Comparison of ENCODE assay signal across 18 cellular contexts in genomic region chr21:16192900-16193299, GRCh38.
DNase-seq lines count a peak whose midpoint lies in the region; ATAC-seq and TF ChIP-seq lines count a peak whose summit lies in the region.
"Had no signal": no experiment of that assay in that cellular context is flagged by ENCODE, and none has a peak within 500 bp of the region (broad histone marks: within the 10 kb centered on the region; RNA-seq: fewer than 3 reads in every experiment).

No MANE protein-coding gene starts in this region.

- H4K20me1 ChIP-seq in GM23248 (ENCODE audit: insufficient read depth) (no peaks in the 10 kb centered on the region), osteoblast (ENCODE audit: insufficient read depth, low read length) (no peaks in the 10 kb centered on the region)

- intact Hi-C loops in body of pancreas (cut with DNase I), result no loop called here

- TF ChIP-seq POLR2A in body of pancreas (IDR thresholded peaks at IDR 0.05), result no peak

- H3K4me3 ChIP-seq in GM23248 (peak overlapping the region; percentile 82; the same call in 1 of the 2 replicates), osteoblast (ENCODE audit: insufficient read depth, low read length) (no peak overlapping the region), body of pancreas (no peak overlapping the region)
- H3K4me3 ChIP-seq: left ventricle myocardium inferior had no signal

- H3K79me2 ChIP-seq in GM23248 (ENCODE audit: insufficient read depth) (peaks cover 22% of the 10 kb centered on the region), osteoblast (ENCODE audit: insufficient read depth, low read length) (peaks cover 11% of the 10 kb centered on the region)

- 63 to 69% methylated on average over 2 of the region's 2 CpGs for WGBS in GM23248 (ENCODE audit: low coverage in 1 of 2, low lambda C conversion rate in 2 of 2, missing lambda C conversion rate in 2 of 2), 2 experiments
- 82% methylated on average over 2 of the region's 2 CpGs for WGBS in body of pancreas, 2 donors

- no peak overlapping the region for H3K9ac ChIP-seq in GM23248

- H3K4me1 ChIP-seq in GM23248 (ENCODE audit: insufficient read depth), result peaks cover 18% of the 10 kb centered on the region
- peaks cover 21% of the 10 kb centered on the region for H3K4me1 ChIP-seq in osteoblast (ENCODE audit: insufficient read depth, low read length)
- H3K4me1 ChIP-seq in body of pancreas, result no peaks in the 10 kb centered on the region

- in situ Hi-C loops in GM23248 (cut with MboI), result loop anchor here (10.0 kb wide), 2 partner anchors 108 to 112 kb away; no protein-coding TSS in a partner anchor

- DNase-seq in GM23248 (peak; percentile 80), NCI-H82 treated with DMSO at 0.1 percent for 48 hours (lab: John Stamatoyannopoulos, UW; ENCODE audit: unreplicated experiment) (peak; percentile 68), osteoblast (ENCODE audit: insufficient read length, low spot score, missing footprints) (no peak), body of pancreas (no peak), NCI-H2227 treated with DMSO at 0.1 percent for 48 hours (lab: John Stamatoyannopoulos, UW) (no peak), mesenteric fat pad (ENCODE audit: low spot score) (no peak)
- DNase-seq: activated CD4-positive, alpha-beta T cell treated with anti-CD3 and anti-CD28 coated beads for 36 hours; activated T-cell treated with anti-CD3 and anti-CD28 coated beads, Interleukin-2, amount 50 U/mL, for 4 hours; amygdala; C1 segment of cervical spinal cord; dorsolateral prefrontal cortex; left ventricle myocardium inferior; stimulated activated naive CD8-positive, alpha-beta T cell treated with anti-CD3 and anti-CD28 coated beads, Interleukin-15, amount 100 ng/mL, for 72 hours; T-helper 17 cell had no signal

- H3K27ac ChIP-seq in GM23248, result peak overlapping the region; percentile 92
- H3K27ac ChIP-seq in osteoblast (ENCODE audit: low read depth, low read length), result peak overlapping the region; percentile 92
- no peak overlapping the region for H3K27ac ChIP-seq in body of pancreas

- H3K9me2 ChIP-seq in GM23248 (ENCODE audit: insufficient read depth), result no peaks in the 10 kb centered on the region

- H2AFZ ChIP-seq in GM23248 (peak overlapping the region; percentile 81), osteoblast (ENCODE audit: low read length) (no peak overlapping the region)

- TF ChIP-seq CTCF in osteoblast (IDR thresholded peaks at IDR 0.05; ENCODE audit: extremely low read depth, low read depth, low read length) (no peak), body of pancreas (IDR thresholded peaks at IDR 0.05) (no peak)

- H3K9me3 ChIP-seq in GM23248 (ENCODE audit: low read depth) (no peaks in the 10 kb centered on the region), osteoblast (ENCODE audit: low read depth, low read length) (no peaks in the 10 kb centered on the region), body of pancreas (no peaks in the 10 kb centered on the region)

- H3K4me2 ChIP-seq in GM23248 (ENCODE audit: unreplicated experiment) (peak overlapping the region; percentile 95), osteoblast (ENCODE audit: insufficient read depth, low read length) (no peak overlapping the region)
- H3K4me2 ChIP-seq: smooth muscle cell had no signal

- H3K36me3 ChIP-seq in GM23248 (ENCODE audit: low read depth), result no peaks in the 10 kb centered on the region
- H3K36me3 ChIP-seq in osteoblast (ENCODE audit: insufficient read depth, low read length), result no peaks in the 10 kb centered on the region
- no peaks in the 10 kb centered on the region for H3K36me3 ChIP-seq in body of pancreas (replicated peaks in 1 of 2; ENCODE audit: insufficient read depth in 1 of 2, low read depth in 2 of 2)
- H3K36me3 ChIP-seq: left ventricle myocardium inferior had no signal

- ATAC-seq in esophagus mucosa, result peak; percentile 71
- no peak for ATAC-seq in body of pancreas
- no peak for ATAC-seq in HG03565 (IDR thresholded peaks at IDR 0.05; ENCODE audit: unreplicated experiment)
- ATAC-seq: activated CD4-positive, alpha-beta T cell treated with anti-CD3 and anti-CD28 coated beads for 36 hours; activated T-cell treated with anti-CD3 and anti-CD28 coated beads, Interleukin-2, amount 50 U/mL, for 4 hours; Panc1; stimulated activated naive CD8-positive, alpha-beta T cell treated with anti-CD3 and anti-CD28 coated beads, Interleukin-15, amount 100 ng/mL, for 72 hours; T-helper 17 cell had no signal

- no peaks in the 10 kb centered on the region for H3K27me3 ChIP-seq in GM23248 (replicated peaks; ENCODE audit: insufficient read depth)
- H3K27me3 ChIP-seq in osteoblast (ENCODE audit: insufficient read depth, low read length), result no peaks in the 10 kb centered on the region
- no peaks in the 10 kb centered on the region for H3K27me3 ChIP-seq in body of pancreas
- H3K27me3 ChIP-seq: dorsolateral prefrontal cortex had no signal

- peaks cover 38% of the 10 kb centered on the region for H3F3A ChIP-seq in GM23248 (ENCODE audit: insufficient read depth)

Comparison
In these comparisons a context has a peak if more than half of its experiments do, and no peak if none do; other contexts are left out.
1. DNase-seq: peak in GM23248 (single experiment) and NCI-H82 treated with DMSO at 0.1 percent for 48 hours (single experiment); none in osteoblast (single experiment), body of pancreas (0 of 4), NCI-H2227 treated with DMSO at 0.1 percent for 48 hours (single experiment) and mesenteric fat pad (single experiment).
2. H3K27ac ChIP-seq: peak in GM23248 (single experiment) and osteoblast (single experiment); none in body of pancreas (0 of 4).